In genomic region chr22:30275625-30276024, GRCh38 we compare ENCODE assay signal across 1 cellular context.
TF ChIP-seq lines count a peak whose summit lies in the region.

No MANE protein-coding gene starts in this region.

TF ChIP-seq in WTC11, 78 proteins besides CTCF, POLR2A, EP300 and RAD21 (continued from another document):
- TF ChIP-seq E2F4 (CRISPR knock-in tag; IDR thresholded peaks at IDR 0.05; ENCODE audit: borderline replicate concordance, low read depth), result no peak
TF ChIP-seq in WTC11: peak in this region for 2.
